8 cellular contexts compared by ENCODE assay signal in the genomic region with DNA sequence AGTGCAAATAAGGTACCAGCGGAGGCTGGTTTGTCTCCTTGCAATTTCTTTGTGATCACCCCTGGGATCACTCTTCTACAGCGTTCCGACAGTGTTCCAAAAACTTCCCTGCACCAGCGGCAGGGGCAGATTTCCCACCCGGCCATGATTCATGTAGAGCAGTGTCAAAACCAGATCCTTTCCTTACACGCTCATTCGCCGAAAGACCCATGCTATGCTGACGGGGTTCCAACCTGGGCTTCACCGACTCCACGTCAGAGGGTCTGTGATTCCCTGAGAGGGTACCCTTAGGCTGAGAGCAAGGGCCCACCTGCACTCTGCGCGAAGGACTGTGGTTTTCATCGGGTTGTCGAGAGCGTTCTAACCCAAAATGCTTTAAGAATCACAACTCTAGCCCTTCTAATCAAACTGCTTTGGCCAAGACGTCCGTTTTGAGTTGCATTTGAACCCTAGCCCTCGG. TPM values are rescaled to one million over a fixed set of nuclear protein-coding genes. Genes with fewer than 3 reads are reported as not detected.
DNase-seq lines count a peak whose midpoint lies in the region; ATAC-seq lines count a peak whose summit lies in the region.

No MANE protein-coding gene starts in this region.

- H3K36me3 ChIP-seq in SJCRH30 = peaks cover 2% of the 10 kb centered on the region; the same call in 1 of the 2 replicates
- H3K36me3 ChIP-seq in duodenal mucosa (ENCODE audit: control insufficient read depth in 1 of 2, insufficient read depth in 2 of 2, low read length in 2 of 2) = peaks cover 1 to 10% of the 10 kb centered on the region in 2 donors
- H3K36me3 ChIP-seq in subcutaneous abdominal adipose tissue (ENCODE audit: control insufficient read depth in 5 of 5, insufficient read depth in 5 of 5, low read length in 5 of 5) = peaks cover 4 to 11% (median 6%) of the 10 kb centered on the region in 5 donors

- H3K36me3 Mint-ChIP-seq in memory B cell = peaks cover 7% of the 10 kb centered on the region

- H3K9me3 Mint-ChIP-seq in memory B cell = no peaks in the 10 kb centered on the region

- peaks cover 16% of the 10 kb centered on the region for H3K4me1 Mint-ChIP-seq in memory B cell

- H3K9me3 ChIP-seq in SJCRH30 (replicated peaks) = no peaks in the 10 kb centered on the region
- no peaks in the 10 kb centered on the region for H3K9me3 ChIP-seq in duodenal mucosa (ENCODE audit: control insufficient read depth in 1 of 2, low read length in 2 of 2)
- H3K9me3 ChIP-seq in subcutaneous abdominal adipose tissue (ENCODE audit: control insufficient read depth in 5 of 5, low read length in 5 of 5) = no peaks in the 10 kb centered on the region

- peak overlapping the region; percentile 97 for H3K4me3 Mint-ChIP-seq in memory B cell

- peak; percentile 1 for DNase-seq in activated T-cell treated with anti-CD3 and anti-CD28 coated beads for 4 hours
- no peak for DNase-seq in activated T-cell treated with anti-CD3 and anti-CD28 coated beads, Interleukin-2, amount 50 U/mL, for 1 hour
- DNase-seq in SJCRH30 = no peak
- DNase-seq in memory B cell (ENCODE audit: low spot score in 2 of 2) = peak in 1 of 2 donors; percentile 1
- DNase-seq in T1000 (lab: John Stamatoyannopoulos, UW) = no peak

- no peaks in the 10 kb centered on the region for H3K27me3 Mint-ChIP-seq in memory B cell

- H3K4me1 ChIP-seq in SJCRH30 (0 out of 2 replicates have a peak, but pooled peaks cover 3% of the 10 kb centered on the region), duodenal mucosa (ENCODE audit: control insufficient read depth in 1 of 2, insufficient read depth in 2 of 2, low read length in 2 of 2) (peaks cover 7 to 8% of the 10 kb centered on the region in 2 donors), subcutaneous abdominal adipose tissue (ENCODE audit: control insufficient read depth in 5 of 5, insufficient read depth in 5 of 5, low read length in 5 of 5) (peaks cover 2 to 26% (median 24%) of the 10 kb centered on the region in 5 donors)

- no peak overlapping the region for H3K27ac ChIP-seq in SJCRH30
- H3K27ac ChIP-seq in duodenal mucosa (ENCODE audit: low read depth, low read length) = no peak overlapping the region
- H3K27ac ChIP-seq in subcutaneous abdominal adipose tissue (ENCODE audit: low read depth, low read length) = peak overlapping the region; percentile 35

- H3K27ac Mint-ChIP-seq in memory B cell = peak overlapping the region; percentile 91

- ATAC-seq in HG02938 (IDR thresholded peaks at IDR 0.05; ENCODE audit: unreplicated experiment) (peak; percentile 33), memory B cell (ENCODE audit: low read depth) (peak; percentile 13)

- H3K27me3 ChIP-seq in SJCRH30 = no peaks in the 10 kb centered on the region
- no peaks in the 10 kb centered on the region for H3K27me3 ChIP-seq in duodenal mucosa (ENCODE audit: control insufficient read depth in 1 of 2, insufficient read depth in 2 of 2, low read length in 2 of 2)
- no peaks in the 10 kb centered on the region for H3K27me3 ChIP-seq in subcutaneous abdominal adipose tissue (ENCODE audit: control insufficient read depth in 5 of 5, insufficient read depth in 4 of 5, low read length in 5 of 5)

- peak overlapping the region; percentile 70 for H3K4me3 ChIP-seq in SJCRH30
- peak overlapping the region; percentile 93 to 95 for H3K4me3 ChIP-seq in duodenal mucosa (ENCODE audit: low read depth in 1 of 2, low read length in 2 of 2)
- H3K4me3 ChIP-seq in subcutaneous abdominal adipose tissue (ENCODE audit: low read depth in 1 of 5, low read length in 5 of 5) = peak overlapping the region; percentile 90 to 98 (median 93)

- peak overlapping the region; percentile 69 to 91 for H3K9ac ChIP-seq in duodenal mucosa (ENCODE audit: low read depth in 1 of 2, low read length in 2 of 2)
- peak overlapping the region; percentile 4 to 94 (median 76) for H3K9ac ChIP-seq in subcutaneous abdominal adipose tissue (ENCODE audit: low read length in 5 of 5)

RNA-seq across cellular contexts. Expression of gene TTC27, which starts 0.4 kb away (rescaled TPM):
- total RNA-seq in SJCRH30 (2014; rRNA removed; shearing (Covaris generic)) = 25.2 and 35.3 TPM in 2 replicates
